ENCODE assay signal across 9 cellular contexts in genomic region chr19:11191273-11191755, GRCh38. TPM values are rescaled to one million over a fixed set of nuclear protein-coding genes. Genes with fewer than 3 reads are reported as not detected.
A peak's percentile ranks its signal among the peaks of the same experiment; 100 is the strongest.
DNase-seq lines count a peak whose midpoint lies in the region; ATAC-seq, FAIRE-seq and TF ChIP-seq lines count a peak whose summit lies in the region.
"Had no signal": no experiment of that assay in that cellular context is flagged by ENCODE, and none has a peak within 500 bp of the region (broad histone marks: within the 10 kb centered on the region; RNA-seq: fewer than 3 reads in every experiment).

No MANE protein-coding gene starts in this region.

- no peaks in the 10 kb centered on the region for H3K9me3 ChIP-seq in kidney (ENCODE audit: control insufficient read depth in 1 of 2, low read length in 2 of 2)

- H3K4me1 Mint-ChIP-seq in activated CD4-positive, alpha-beta T cell treated with anti-CD3 and anti-CD28 coated beads for 36 hours, result peaks cover 2% of the 10 kb centered on the region
- H3K4me1 Mint-ChIP-seq in natural killer cell treated with Interleukin-12 subunit alpha and Interleukin-12 subunit beta and Interleukin-15 and Interleukin-18, amount 100 ng/mL, for 72 hours (ENCODE audit: low read depth in 2 of 2), result peaks cover 4 to 5% of the 10 kb centered on the region in 2 donors

- ATAC-seq in activated CD4-positive, alpha-beta T cell treated with anti-CD3 and anti-CD28 coated beads for 36 hours, result no peak
- no peak for ATAC-seq in natural killer cell treated with Interleukin-12 subunit alpha and Interleukin-12 subunit beta and Interleukin-15 and Interleukin-18, amount 100 ng/mL, for 72 hours

- H3K4me3 Mint-ChIP-seq in activated CD4-positive, alpha-beta T cell treated with anti-CD3 and anti-CD28 coated beads for 36 hours, result no peak overlapping the region
- no peak overlapping the region for H3K4me3 Mint-ChIP-seq in natural killer cell treated with Interleukin-12 subunit alpha and Interleukin-12 subunit beta and Interleukin-15 and Interleukin-18, amount 100 ng/mL, for 72 hours

- FAIRE-seq in kidney (lab: Jason Lieb, UNC), result no peak

- no peak overlapping the region for H3K27ac Mint-ChIP-seq in activated CD4-positive, alpha-beta T cell treated with anti-CD3 and anti-CD28 coated beads for 36 hours
- H3K27ac Mint-ChIP-seq in natural killer cell treated with Interleukin-12 subunit alpha and Interleukin-12 subunit beta and Interleukin-15 and Interleukin-18, amount 100 ng/mL, for 72 hours, result no peak overlapping the region

- intact Hi-C loops in activated CD4-positive, alpha-beta T cell treated with anti-CD3 and anti-CD28 coated beads for 36 hours (cut with DNase I, micrococcal nuclease), result no loop called here
- intact Hi-C loops in kidney (cut with DNase I), result no loop called here

- H3K4me3 ChIP-seq in astrocyte of the spinal cord (ENCODE audit: low read depth, low read length) (no peak overlapping the region), kidney (ENCODE audit: low read length in 2 of 2) (no peak overlapping the region), urinary bladder (ENCODE audit: low read depth, low read length) (no peak overlapping the region)

- in situ Hi-C loops in astrocyte of the spinal cord (cut with HindIII; ENCODE audit: low sequenced_read_pairs), result no loop called here

- peaks cover 8% of the 10 kb centered on the region for H3K27me3 Mint-ChIP-seq in activated CD4-positive, alpha-beta T cell treated with anti-CD3 and anti-CD28 coated beads for 36 hours
- peaks cover 0 to 4% of the 10 kb centered on the region in 2 donors for H3K27me3 Mint-ChIP-seq in natural killer cell treated with Interleukin-12 subunit alpha and Interleukin-12 subunit beta and Interleukin-15 and Interleukin-18, amount 100 ng/mL, for 72 hours

- CTCF ChIA-PET in activated CD4-positive, alpha-beta T cell treated with anti-CD3 and anti-CD28 coated beads for 36 hours (lab: Charles Lee), result no interaction called here

- H3K4me1 ChIP-seq in kidney (ENCODE audit: control insufficient read depth in 1 of 2, insufficient read depth in 1 of 2, low read depth in 1 of 2, low read length in 2 of 2) (peaks cover 3 to 16% of the 10 kb centered on the region in 2 donors), urinary bladder (ENCODE audit: insufficient read depth) (peaks cover 3% of the 10 kb centered on the region)

- H3K9me3 Mint-ChIP-seq in activated CD4-positive, alpha-beta T cell treated with anti-CD3 and anti-CD28 coated beads for 36 hours (ENCODE audit: low read depth), result no peaks in the 10 kb centered on the region
- no peaks in the 10 kb centered on the region for H3K9me3 Mint-ChIP-seq in natural killer cell treated with Interleukin-12 subunit alpha and Interleukin-12 subunit beta and Interleukin-15 and Interleukin-18, amount 100 ng/mL, for 72 hours

- DNase-seq in activated CD4-positive, alpha-beta T cell treated with anti-CD3 and anti-CD28 coated beads for 48 hours, result peak; percentile 14
- DNase-seq in activated CD4-positive, alpha-beta T cell treated with anti-CD3 and anti-CD28 coated beads for 36 hours, result no peak
- DNase-seq in astrocyte of the spinal cord (ENCODE audit: low read depth, low spot score) (peak; percentile 57), kidney (peak; percentile 91), erythroblast (lab: John Stamatoyannopoulos, UW) (no peak), RPMI8226 (no peak)
- no peak for DNase-seq in natural killer cell treated with Interleukin-12 subunit alpha and Interleukin-12 subunit beta and Interleukin-15 and Interleukin-18, amount 100 ng/mL, for 72 hours (ENCODE audit: low spot score)

- WGBS in urinary bladder, result 21% methylated on average over 8 of the region's 8 CpGs

- H3K9ac ChIP-seq in kidney (ENCODE audit: low read length in 2 of 2), result no peak overlapping the region

- no peak for TF ChIP-seq POLR2A in erythroblast (IDR thresholded peaks at IDR 0.05; ENCODE audit: low read length)

- H3K27ac ChIP-seq in kidney (ENCODE audit: low read depth in 2 of 2, low read length in 2 of 2), result no peak overlapping the region
- peak overlapping the region; percentile 58 for H3K27ac ChIP-seq in urinary bladder (ENCODE audit: low read depth)

- H3K36me3 ChIP-seq in kidney (ENCODE audit: control insufficient read depth in 1 of 2, insufficient read depth in 2 of 2, low read length in 2 of 2) (peaks cover 8 to 10% of the 10 kb centered on the region in 2 donors), urinary bladder (ENCODE audit: insufficient read depth) (peaks cover 7% of the 10 kb centered on the region)

- H3K36me3 Mint-ChIP-seq in activated CD4-positive, alpha-beta T cell treated with anti-CD3 and anti-CD28 coated beads for 36 hours (ENCODE audit: low read depth), result no peaks in the 10 kb centered on the region
- H3K36me3 Mint-ChIP-seq in natural killer cell treated with Interleukin-12 subunit alpha and Interleukin-12 subunit beta and Interleukin-15 and Interleukin-18, amount 100 ng/mL, for 72 hours, result no peaks in the 10 kb centered on the region

- POLR2A ChIA-PET in activated CD4-positive, alpha-beta T cell treated with anti-CD3 and anti-CD28 coated beads for 36 hours (lab: Charles Lee), result no interaction called here

- TF ChIP-seq CTCF in astrocyte of the spinal cord (IDR thresholded peaks at IDR 0.05; ENCODE audit: low read depth, low read length) (no peak), kidney (IDR thresholded peaks at IDR 0.05; ENCODE audit: borderline replicate concordance, extremely low read depth, insufficient read depth) (no peak)

RNA-seq across cellular contexts. Expression of gene KANK2, which starts 6.0 kb away (rescaled TPM):
- total RNA-seq in activated CD4-positive, alpha-beta T cell treated with anti-CD3 and anti-CD28 coated beads for 36 hours, result 1 to 10 TPM in 1 of 2 experiments, under 1 TPM in 1; 0.91 to 1.2 TPM
- total RNA-seq in kidney (119 TPM), urinary bladder (183 TPM)
- polyA plus RNA-seq in kidney (ENCODE audit: insufficient read depth, low read depth, low replicate concordance) (37.5 TPM), urinary bladder (819 TPM)
- total RNA-seq in natural killer cell treated with Interleukin-12 subunit alpha and Interleukin-12 subunit beta and Interleukin-15 and Interleukin-18, amount 100 ng/mL, for 72 hours, result 1 to 10 TPM; 3.9 to 5.2 TPM

RNA-seq across cellular contexts. Expression of gene SPC24, which starts 35.7 kb away (rescaled TPM):
- 10 to 100 TPM; 59.6 to 72.2 TPM for total RNA-seq in activated CD4-positive, alpha-beta T cell treated with anti-CD3 and anti-CD28 coated beads for 36 hours
- total RNA-seq in kidney (1.7 TPM), urinary bladder (21.1 TPM)
- polyA plus RNA-seq in kidney (ENCODE audit: insufficient read depth, low read depth, low replicate concordance) (0.65 TPM), urinary bladder (1.8 TPM)
- 10 to 100 TPM; 26.6 to 48.3 TPM for total RNA-seq in natural killer cell treated with Interleukin-12 subunit alpha and Interleukin-12 subunit beta and Interleukin-15 and Interleukin-18, amount 100 ng/mL, for 72 hours

RNA-seq across cellular contexts. Expression of gene ANGPTL8, which starts 48.1 kb away (rescaled TPM):
- not detected for total RNA-seq in activated CD4-positive, alpha-beta T cell treated with anti-CD3 and anti-CD28 coated beads for 36 hours
- total RNA-seq in kidney (1.9 TPM), urinary bladder (not detected)
- polyA plus RNA-seq in kidney (ENCODE audit: insufficient read depth, low read depth, low replicate concordance) (1.3 TPM), urinary bladder (21.4 TPM)
- total RNA-seq in natural killer cell treated with Interleukin-12 subunit alpha and Interleukin-12 subunit beta and Interleukin-15 and Interleukin-18, amount 100 ng/mL, for 72 hours, result not detected
- total RNA-seq: mononuclear cell had no signal

Comparison
In these comparisons a context has a peak if more than half of its experiments do, and no peak if none do; other contexts are left out.
1. DNase-seq: peak in activated CD4-positive, alpha-beta T cell treated with anti-CD3 and anti-CD28 coated beads for 48 hours (single experiment), astrocyte of the spinal cord (single experiment) and kidney (single experiment); none in activated CD4-positive, alpha-beta T cell treated with anti-CD3 and anti-CD28 coated beads for 36 hours (single experiment), natural killer cell treated with Interleukin-12 subunit alpha and Interleukin-12 subunit beta and Interleukin-15 and Interleukin-18, amount 100 ng/mL, for 72 hours (single experiment), erythroblast (0 of 2) and RPMI8226 (single experiment).
2. RNA of gene KANK2, which starts 6.0 kb away (total RNA-seq): 183 TPM in urinary bladder (single experiment) and 119 TPM in kidney (single experiment); 3.9 to 5.2 TPM in natural killer cell treated with Interleukin-12 subunit alpha and Interleukin-12 subunit beta and Interleukin-15 and Interleukin-18, amount 100 ng/mL, for 72 hours and 0.91 to 1.2 TPM in activated CD4-positive, alpha-beta T cell treated with anti-CD3 and anti-CD28 coated beads for 36 hours; every median in the first group is over 10 times any median in the second.